In genomic region chr3:195035345-195036202, GRCh38 we compare ENCODE assay signal across 2 cellular contexts.
TF ChIP-seq lines count a peak whose summit lies in the region.

No MANE protein-coding gene starts in this region.

TF ChIP-seq in A549, 52 proteins besides CTCF, POLR2A, EP300 and RAD21 (continued from another document):
- TF ChIP-seq MAFK (IDR thresholded peaks at IDR 0.05; ENCODE audit: partially characterized antibody) = no peak

TF ChIP-seq in SK-N-SH treated with all-trans-retinoic acid at 6 μM for 48 hours, 23 proteins besides CTCF, POLR2A, EP300 and RAD21 (continued from another document):
- TF ChIP-seq ISL1 (CRISPR knock-in tag; IDR thresholded peaks at IDR 0.05) (no peak), ZFP30 (CRISPR knock-in tag; IDR thresholded peaks at IDR 0.05) (no peak)
